12 cellular contexts compared by ENCODE assay signal in genomic region chr4:182752158-182752910, GRCh38.
DNase-seq lines count a peak whose midpoint lies in the region; ATAC-seq and TF ChIP-seq lines count a peak whose summit lies in the region.
"Had no signal": no experiment of that assay in that cellular context is flagged by ENCODE, and none has a peak within 500 bp of the region (broad histone marks: within the 10 kb centered on the region; RNA-seq: fewer than 3 reads in every experiment).

No MANE protein-coding gene starts in this region.

- H3K79me2 ChIP-seq in GM23248 (ENCODE audit: insufficient read depth) (no peaks in the 10 kb centered on the region), SK-N-SH (ENCODE audit: insufficient read depth) (no peaks in the 10 kb centered on the region)

- TF ChIP-seq CTCF in SK-N-SH (IDR thresholded peaks at IDR 0.05) (no peak), fibroblast of mammary gland (conservative IDR thresholded peaks at IDR 0.05; ENCODE audit: control insufficient read depth, insufficient read depth, low read depth, low read length) (no peak)

- H3K9me2 ChIP-seq in GM23248 (ENCODE audit: insufficient read depth) (no peaks in the 10 kb centered on the region), SK-N-SH (no peaks in the 10 kb centered on the region)

- H3K4me3 ChIP-seq in GM23248 = no peak overlapping the region
- H3K4me3 ChIP-seq in SK-N-SH (ENCODE audit: low read depth in 2 of 2, low read length in 1 of 2) = no peak overlapping the region
- H3K4me3 ChIP-seq in fibroblast of mammary gland (ENCODE audit: control insufficient read depth, low read depth, low read length) = no peak overlapping the region

- POLR2A ChIA-PET in SK-N-SH (lab: Yijun Ruan, JAX) = no interaction called here

- H3K36me3 ChIP-seq in GM23248 (ENCODE audit: low read depth) = no peaks in the 10 kb centered on the region
- peaks cover 9 to 21% of the 10 kb centered on the region in 2 experiments for H3K36me3 ChIP-seq in SK-N-SH (replicated peaks in 1 of 2; ENCODE audit: control insufficient read depth in 1 of 2, insufficient read depth in 2 of 2, low read length in 1 of 2)
- H3K36me3 ChIP-seq: WERI-Rb-1 had no signal

- H3K27me3 ChIP-seq in GM23248 (replicated peaks; ENCODE audit: insufficient read depth) = no peaks in the 10 kb centered on the region
- H3K27me3 ChIP-seq in SK-N-SH (ENCODE audit: insufficient read depth) = no peaks in the 10 kb centered on the region

- H4K20me1 ChIP-seq in GM23248 (ENCODE audit: insufficient read depth) = no peaks in the 10 kb centered on the region
- no peaks in the 10 kb centered on the region for H4K20me1 ChIP-seq in SK-N-SH (ENCODE audit: insufficient read depth)

- CTCF ChIA-PET in SK-N-SH (lab: Yijun Ruan, JAX) = no interaction called here

- no peaks in the 10 kb centered on the region for H3K9me3 ChIP-seq in GM23248 (ENCODE audit: low read depth)
- H3K9me3 ChIP-seq in SK-N-SH = no peaks in the 10 kb centered on the region

- H3F3A ChIP-seq in GM23248 (ENCODE audit: insufficient read depth) = no peaks in the 10 kb centered on the region
- H3F3A ChIP-seq in SK-N-SH (replicated peaks; ENCODE audit: insufficient read depth) = peaks cover 30% of the 10 kb centered on the region

- peaks cover 13% of the 10 kb centered on the region; the same call in 1 of the 2 replicates for H3K4me1 ChIP-seq in GM23248 (ENCODE audit: insufficient read depth)
- H3K4me1 ChIP-seq in SK-N-SH (ENCODE audit: control insufficient read depth in 1 of 2, insufficient read depth in 2 of 2, low read depth in 1 of 2, low read length in 1 of 2) = peaks cover 0 to 23% of the 10 kb centered on the region in 2 experiments; a peak in 3 of 4 replicates

- TF ChIP-seq EP300 in SK-N-SH (IDR thresholded peaks at IDR 0.05; ENCODE audit: borderline replicate concordance in 1 of 2, low read depth in 1 of 2, low read length in 1 of 2) = peak in 1 of 2 experiments; percentile 63; a peak in 1 of 4 replicates

- H2AFZ ChIP-seq in GM23248 = peak overlapping the region; percentile 12; the same call in 1 of the 2 replicates
- peak overlapping the region; percentile 62; the same call in 1 of the 2 replicates for H2AFZ ChIP-seq in SK-N-SH (ENCODE audit: low read depth)

- DNase-seq in GM23248 (peak; percentile 72), SK-N-SH (no peak), fibroblast of mammary gland (ENCODE audit: low read depth) (peak; percentile 49), non-pigmented ciliary epithelial cell (ENCODE audit: low read depth) (peak; percentile 65), sciatic nerve (ENCODE audit: low spot score) (no peak), middle frontal gyrus (ENCODE audit: extremely low spot score, low spot score) (no peak)
- no peak for DNase-seq in activated effector memory CD4-positive, alpha-beta T cell treated with Interleukin-2 at 50 U/mL for 16 hours
- DNase-seq: aorta, Kasumi-1, WERI-Rb-1 had no signal

- ATAC-seq in sciatic nerve = no peak
- no peak for ATAC-seq in GM18502 (IDR thresholded peaks at IDR 0.05; ENCODE audit: poor library complexity, unreplicated experiment)
- ATAC-seq: Panc1 had no signal

- H3K27ac ChIP-seq in GM23248 (peak overlapping the region; percentile 81), SK-N-SH (ENCODE audit: low read depth in 2 of 2, low read length in 1 of 2) (peak overlapping the region; percentile 72 to 95)
- H3K27ac ChIP-seq: WERI-Rb-1 had no signal

- intact Hi-C loops in sciatic nerve (cut with DNase I) = no loop called here

- TF ChIP-seq RAD21 in SK-N-SH (IDR thresholded peaks at IDR 0.05; ENCODE audit: low read length) = no peak

- no peak overlapping the region for H3K4me2 ChIP-seq in GM23248 (ENCODE audit: unreplicated experiment)
- H3K4me2 ChIP-seq in SK-N-SH = peak overlapping the region; percentile 29; the same call in 1 of the 2 replicates

- H3K9ac ChIP-seq in GM23248 (peak overlapping the region; percentile 57), SK-N-SH (peak overlapping the region; percentile 74)

- in situ Hi-C loops in GM23248 (cut with MboI) = no loop called here

- WGBS in GM23248 (ENCODE audit: low coverage in 1 of 2, low lambda C conversion rate in 2 of 2, missing lambda C conversion rate in 2 of 2), 2 experiments = 26 to 38% methylated on average over 2 of the region's 2 CpGs
- WGBS in SK-N-SH (ENCODE audit: low lambda C conversion rate) = 23% methylated on average over 2 of the region's 2 CpGs

TF ChIP-seq in SK-N-SH, 30 proteins besides CTCF, POLR2A, EP300 and RAD21 (continues in another document):
- TF ChIP-seq ELF1 (IDR thresholded peaks at IDR 0.05) (0 out of 2 replicates have a peak, but pooled peaks have one; percentile 28), MEF2A (IDR thresholded peaks at IDR 0.05; ENCODE audit: borderline replicate concordance, low read depth) (no peak), JUND (IDR thresholded peaks at IDR 0.05) (0 out of 2 replicates have a peak, but pooled peaks have one; percentile 20), CHD2 (IDR thresholded peaks at IDR 0.05; ENCODE audit: low read length, partially characterized antibody) (no peak), FOSL2 (IDR thresholded peaks at IDR 0.05; ENCODE audit: borderline replicate concordance, low read depth) (no peak), FOXJ3 (CRISPR knock-in tag; IDR thresholded peaks at IDR 0.05) (no peak), RCOR1 (IDR thresholded peaks at IDR 0.05; ENCODE audit: low read length) (no peak), IRF3 (IDR thresholded peaks at IDR 0.05; ENCODE audit: low read depth, low read length) (no peak), TCF12 (IDR thresholded peaks at IDR 0.05) (peak; percentile 70), RFX5 (IDR thresholded peaks at IDR 0.05; ENCODE audit: low read length) (no peak), GATA2 (CRISPR knock-in tag; IDR thresholded peaks at IDR 0.05) (no peak), NRF1 (IDR thresholded peaks at IDR 0.05; ENCODE audit: low read depth, low read length) (no peak), SMC3 (IDR thresholded peaks at IDR 0.05; ENCODE audit: low read depth, low read length) (no peak), NFIC (IDR thresholded peaks at IDR 0.05; ENCODE audit: borderline replicate concordance) (peak; percentile 30; the same call in 1 of the 2 replicates), REST (IDR thresholded peaks at IDR 0.05; ENCODE audit: low read depth, low read length) (no peak), MAX (IDR thresholded peaks at IDR 0.05; ENCODE audit: low read depth) (no peak), ZBTB33 (IDR thresholded peaks at IDR 0.05; ENCODE audit: borderline replicate concordance, low read depth) (no peak), POLR2AphosphoS5 (IDR thresholded peaks at IDR 0.05; ENCODE audit: low read depth, low read length) (no peak), TAF1 (IDR thresholded peaks at IDR 0.05; ENCODE audit: borderline replicate concordance, low read depth, low read length) (no peak), EZH2phosphoT487 (IDR thresholded peaks at IDR 0.05; ENCODE audit: borderline replicate concordance, low read depth) (no peak)

Comparison
In these comparisons a context has a peak if more than half of its experiments do, and no peak if none do; other contexts are left out.
1. DNase-seq: peak in GM23248 (single experiment), fibroblast of mammary gland (single experiment) and non-pigmented ciliary epithelial cell (single experiment); none in SK-N-SH (single experiment), sciatic nerve (single experiment), activated effector memory CD4-positive, alpha-beta T cell treated with Interleukin-2 at 50 U/mL for 16 hours (single experiment) and middle frontal gyrus (single experiment).